In genomic region chr5:157252741-157253465, GRCh38 we compare ENCODE assay signal across 8 cellular contexts. TPM values are rescaled to one million over a fixed set of nuclear protein-coding genes. Genes with fewer than 3 reads are reported as not detected.
DNase-seq lines count a peak whose midpoint lies in the region; ATAC-seq and TF ChIP-seq lines count a peak whose summit lies in the region.

No MANE protein-coding gene starts in this region.

- no peaks in the 10 kb centered on the region for H3K27me3 ChIP-seq in A673 (replicated peaks; ENCODE audit: insufficient read depth, low read depth, low read length, poor library complexity)

- peaks cover 87% of the 10 kb centered on the region for H3K36me3 Mint-ChIP-seq in activated CD4-positive, alpha-beta T cell treated with anti-CD3 and anti-CD28 coated beads for 36 hours (ENCODE audit: low read depth)

- H3K4me3 Mint-ChIP-seq in activated CD4-positive, alpha-beta T cell treated with anti-CD3 and anti-CD28 coated beads for 36 hours: peak overlapping the region; percentile 25

- H3K4me1 Mint-ChIP-seq in activated CD4-positive, alpha-beta T cell treated with anti-CD3 and anti-CD28 coated beads for 36 hours: peaks cover 99% of the 10 kb centered on the region

- CTCF ChIA-PET in activated CD4-positive, alpha-beta T cell treated with anti-CD3 and anti-CD28 coated beads for 36 hours (lab: Charles Lee): interaction anchor here (0.6 to 4.8 kb wide), 38 partner anchors 8 to 225 kb away, joined by 3 to 33 read pairs (median 6); partner anchors contain the start of genes CYFIP2, ITK, MED7 and NIPAL4
- CTCF ChIA-PET in RWPE1 (lab: Yijun Ruan, JAX) (interaction anchor here (0.5 to 2.1 kb wide), 12 partner anchors 9 to 981 kb away, joined by 3 to 10 read pairs (median 4); no protein-coding TSS in a partner anchor), A673 (lab: Charles Lee) (no interaction called here)

- no peaks in the 10 kb centered on the region for H3K27me3 Mint-ChIP-seq in activated CD4-positive, alpha-beta T cell treated with anti-CD3 and anti-CD28 coated beads for 36 hours

- intact Hi-C loops in activated CD4-positive, alpha-beta T cell treated with anti-CD3 and anti-CD28 coated beads for 36 hours (cut with DNase I, micrococcal nuclease): loop anchor here (1.0 to 2.0 kb wide), 7 partner anchors 12 to 104 kb away; no protein-coding TSS in a partner anchor
- intact Hi-C loops in A673 (cut with micrococcal nuclease; ENCODE audit: unreplicated experiment): loop anchor here (2.0 to 5.0 kb wide), 2 partner anchors 60 to 224 kb away; no protein-coding TSS in a partner anchor

- H3K9me3 Mint-ChIP-seq in activated CD4-positive, alpha-beta T cell treated with anti-CD3 and anti-CD28 coated beads for 36 hours (ENCODE audit: low read depth): peaks cover 2% of the 10 kb centered on the region

- TF ChIP-seq CTCF in RWPE1 (conservative IDR thresholded peaks at IDR 0.05; ENCODE audit: low read depth): no peak
- TF ChIP-seq CTCF in A673 (conservative IDR thresholded peaks at IDR 0.05; ENCODE audit: low read depth, low read length): no peak

- no peak overlapping the region for H3K4me3 ChIP-seq in A673 (ENCODE audit: low read depth, low read length, poor library complexity, severe bottlenecking)

- DNase-seq in activated CD4-positive, alpha-beta T cell treated with anti-CD3 and anti-CD28 coated beads for 36 hours: peak; percentile 76
- no peak for DNase-seq in activated CD4-positive, alpha-beta T cell treated with anti-CD3 and anti-CD28 coated beads for 1 hour
- DNase-seq in T-helper 2 cell (peak in 3 of 5 experiments; percentile 46 to 92 (median 76)), RWPE1 (ENCODE audit: low spot score) (no peak), A673 (ENCODE audit: low spot score) (no peak)
- DNase-seq in effector CD4-positive, alpha-beta T cell: peak; percentile 53
- peak; percentile 58 for DNase-seq in stimulated activated naive CD4-positive, alpha-beta T cell treated with Interleukin-2 at 50 U/mL for 16 hours (lab: John Stamatoyannopoulos, UW)

- peak overlapping the region; percentile 89 for H3K27ac Mint-ChIP-seq in activated CD4-positive, alpha-beta T cell treated with anti-CD3 and anti-CD28 coated beads for 36 hours

- POLR2A ChIA-PET in activated CD4-positive, alpha-beta T cell treated with anti-CD3 and anti-CD28 coated beads for 36 hours (lab: Charles Lee): interaction anchor here (1.0 to 1.6 kb wide), 9 partner anchors 12 to 110 kb away, joined by 3 to 10 read pairs (median 5); partner anchors contain the start of gene MED7
- POLR2A ChIA-PET in RWPE1 (lab: Yijun Ruan, JAX; ENCODE audit: low non-redundant PET) (no interaction called here), A673 (lab: Charles Lee; ENCODE audit: low non-redundant PET) (no interaction called here)

- H3K4me1 ChIP-seq in A673 (ENCODE audit: insufficient read depth, low read length, poor library complexity, severe bottlenecking): no peaks in the 10 kb centered on the region

- no TSS peak for BruUV-seq in A673 (replicated peaks; lab: Mats Ljungman, UMichigan)

- H3K9me3 ChIP-seq in A673 (ENCODE audit: low read depth, low read length, poor library complexity, severe bottlenecking): no peaks in the 10 kb centered on the region

- no peak overlapping the region for H3K27ac ChIP-seq in RWPE1
- H3K27ac ChIP-seq in A673 (ENCODE audit: low read depth, low read length, poor library complexity, severe bottlenecking): no peak overlapping the region

- peak; percentile 81 for ATAC-seq in activated CD4-positive, alpha-beta T cell treated with anti-CD3 and anti-CD28 coated beads for 36 hours
- peak; percentile 95 for ATAC-seq in HG02981 (IDR thresholded peaks at IDR 0.05; ENCODE audit: unreplicated experiment)

- no peaks in the 10 kb centered on the region for H3K36me3 ChIP-seq in A673 (ENCODE audit: insufficient read depth, low read length, poor library complexity, severe bottlenecking)

RNA-seq across cellular contexts. Expression of gene CYFIP2, which starts 13.0 kb away (rescaled TPM):
- total RNA-seq in activated CD4-positive, alpha-beta T cell treated with anti-CD3 and anti-CD28 coated beads for 36 hours: 100 to 1,000 TPM; 277 to 526 TPM
- total RNA-seq in A673 (2021): 17.2 and 20.1 TPM in 2 replicates

Comparison
In these comparisons a context has a peak if more than half of its experiments do, and no peak if none do; other contexts are left out.
1. DNase-seq: peak in activated CD4-positive, alpha-beta T cell treated with anti-CD3 and anti-CD28 coated beads for 36 hours (single experiment), T-helper 2 cell (3 of 5), effector CD4-positive, alpha-beta T cell (single experiment) and stimulated activated naive CD4-positive, alpha-beta T cell treated with Interleukin-2 at 50 U/mL for 16 hours (single experiment); none in activated CD4-positive, alpha-beta T cell treated with anti-CD3 and anti-CD28 coated beads for 1 hour (single experiment), RWPE1 (single experiment) and A673 (single experiment).
2. RNA of gene CYFIP2, which starts 13.0 kb away (total RNA-seq): 277 to 526 TPM in activated CD4-positive, alpha-beta T cell treated with anti-CD3 and anti-CD28 coated beads for 36 hours; 17.2 to 20.1 TPM in A673; every median in the first group is over 10 times any median in the second.